In the genomic region with DNA sequence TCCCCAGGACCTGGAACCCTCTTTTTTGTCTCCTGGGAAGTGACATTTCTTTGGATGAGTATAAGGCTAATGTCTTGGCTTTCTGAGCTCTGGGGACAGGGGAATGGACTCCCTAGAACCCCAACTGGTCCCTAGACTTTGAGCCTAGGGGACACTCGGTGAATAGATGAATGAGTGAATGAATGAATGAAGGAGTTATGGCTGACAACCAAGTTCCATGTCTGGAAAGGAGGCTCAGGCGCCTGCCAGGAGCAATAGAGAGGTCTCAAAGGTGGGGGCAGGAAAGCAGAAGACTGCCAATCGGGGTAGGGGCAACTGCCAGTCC, we compare ENCODE assay signal across 8 cellular contexts. TPM values are rescaled to one million over a fixed set of nuclear protein-coding genes. Genes with fewer than 3 reads are reported as not detected.
A peak's percentile ranks its signal among the peaks of the same experiment; 100 is the strongest.
DNase-seq lines count a peak whose midpoint lies in the region; ATAC-seq and TF ChIP-seq lines count a peak whose summit lies in the region.

No MANE protein-coding gene starts in this region.

- H3K36me3 ChIP-seq in H7 (replicated peaks; ENCODE audit: control insufficient read depth, insufficient read depth, low read length) = no peaks in the 10 kb centered on the region
- no peaks in the 10 kb centered on the region for H3K36me3 ChIP-seq in hepatocyte (replicated peaks; ENCODE audit: insufficient read depth, low read depth)
- H3K36me3 ChIP-seq in skeletal muscle tissue (ENCODE audit: control insufficient read depth in 3 of 3, insufficient read depth in 3 of 3, low read length in 3 of 3) = no peaks in the 10 kb centered on the region

- peak overlapping the region in 2 of 3 donors; percentile 68 to 77 for H3K9ac ChIP-seq in skeletal muscle tissue (ENCODE audit: low read depth in 1 of 3, low read length in 3 of 3)

- H3K27ac Mint-ChIP-seq in activated B cell treated with CpG ODN at 0.5 μM for 24 hours = peak overlapping the region; percentile 81

- H2AFZ ChIP-seq in hepatocyte = peak overlapping the region; percentile 56

- H3K27me3 ChIP-seq in H7 (ENCODE audit: control insufficient read depth, insufficient read depth, low read length) = peaks cover 10% of the 10 kb centered on the region
- no peaks in the 10 kb centered on the region for H3K27me3 ChIP-seq in hepatocyte
- peaks cover 0 to 5% (median 2%) of the 10 kb centered on the region in 3 donors for H3K27me3 ChIP-seq in skeletal muscle tissue (ENCODE audit: control insufficient read depth in 3 of 3, insufficient read depth in 3 of 3, low read length in 3 of 3)

- H3K4me1 Mint-ChIP-seq in activated B cell treated with CpG ODN at 0.5 μM for 24 hours = peaks cover 55% of the 10 kb centered on the region

- POLR2A ChIA-PET in activated B cell treated with CpG ODN at 0.5 μM for 24 hours (lab: Charles Lee) = interaction anchor here (1.3 to 1.8 kb wide), 11 partner anchors 10 to 37 kb away, joined by 3 to 18 read pairs (median 8); no protein-coding TSS in a partner anchor

- H4K20me1 ChIP-seq in hepatocyte (ENCODE audit: insufficient read depth, poor library complexity, severe bottlenecking) = peaks cover 4% of the 10 kb centered on the region

- intact Hi-C loops in activated B cell treated with CpG ODN at 0.5 μM for 24 hours (cut with micrococcal nuclease) = loop anchor here (1.0 to 10.0 kb wide), 2 partner anchors 36 to 625 kb away; partner anchors contain the start of genes NT5DC2 and UQCC5

- H3K27me3 Mint-ChIP-seq in activated B cell treated with CpG ODN at 0.5 μM for 24 hours = peaks cover 5% of the 10 kb centered on the region

- H3K79me2 ChIP-seq in hepatocyte = peaks cover 35% of the 10 kb centered on the region

- H3K4me2 ChIP-seq in hepatocyte = peak overlapping the region; percentile 98

- H3K9me3 ChIP-seq in hepatocyte (ENCODE audit: low read depth) = no peaks in the 10 kb centered on the region
- no peaks in the 10 kb centered on the region for H3K9me3 ChIP-seq in skeletal muscle tissue (ENCODE audit: control insufficient read depth in 3 of 3, low read length in 3 of 3)

- 38% methylated on average over 3 of the region's 3 CpGs for WGBS in hepatocyte (ENCODE audit: low lambda C conversion rate, missing lambda C conversion rate)

- peaks cover 11% of the 10 kb centered on the region for H3K36me3 Mint-ChIP-seq in activated B cell treated with CpG ODN at 0.5 μM for 24 hours (ENCODE audit: low read depth)

- TF ChIP-seq POLR2A in erythroblast (IDR thresholded peaks at IDR 0.05; ENCODE audit: low read length) = no peak

- H3K4me1 ChIP-seq in hepatocyte (ENCODE audit: insufficient read depth) = peaks cover 43% of the 10 kb centered on the region
- peaks cover 30 to 49% (median 38%) of the 10 kb centered on the region in 3 donors for H3K4me1 ChIP-seq in skeletal muscle tissue (ENCODE audit: control insufficient read depth in 3 of 3, insufficient read depth in 3 of 3, low read length in 3 of 3)

- H3K4me3 ChIP-seq in H7 (ENCODE audit: insufficient read depth, low read depth, low read length) = peak overlapping the region; percentile 86
- peak overlapping the region; percentile 92 for H3K4me3 ChIP-seq in hepatocyte
- peak overlapping the region; percentile 52 to 78 (median 73) for H3K4me3 ChIP-seq in skeletal muscle tissue (ENCODE audit: low read length in 3 of 3)

- H3K4me3 Mint-ChIP-seq in activated B cell treated with CpG ODN at 0.5 μM for 24 hours = peak overlapping the region; percentile 87

- TF ChIP-seq CTCF in activated B cell treated with CpG ODN at 0.5 μM for 24 hours (IDR thresholded peaks at IDR 0.05) = no peak
- no peak for TF ChIP-seq CTCF in hepatocyte (IDR thresholded peaks at IDR 0.05; ENCODE audit: poor library complexity)

- ATAC-seq in activated B cell treated with CpG ODN at 0.5 μM for 24 hours (ENCODE audit: low read depth) (no peak), GM18909 (IDR thresholded peaks at IDR 0.05; ENCODE audit: poor library complexity, unreplicated experiment) (no peak)

- DNase-seq in H7 (no peak), activated B cell treated with CpG ODN at 0.5 μM for 24 hours (no peak), hepatocyte (ENCODE audit: low spot score) (no peak), erythroblast (lab: John Stamatoyannopoulos, UW) (no peak), NCI-H2107 treated with DMSO at 0.1 percent for 48 hours (lab: John Stamatoyannopoulos, UW; ENCODE audit: unreplicated experiment) (no peak), NCI-H1417 treated with DMSO at 0.1 percent for 48 hours (lab: John Stamatoyannopoulos, UW) (no peak)

- H3K9me3 Mint-ChIP-seq in activated B cell treated with CpG ODN at 0.5 μM for 24 hours = no peaks in the 10 kb centered on the region

- H3K27ac ChIP-seq in hepatocyte (peak overlapping the region; percentile 93), skeletal muscle tissue (ENCODE audit: low read depth, low read length) (peak overlapping the region; percentile 62)

- no peaks in the 10 kb centered on the region for H3K9me2 ChIP-seq in hepatocyte (replicated peaks; ENCODE audit: insufficient read depth)

- CTCF ChIA-PET in activated B cell treated with CpG ODN at 0.5 μM for 24 hours (lab: Charles Lee) = interaction anchor here (0.6 to 4.2 kb wide), 10 partner anchors 10 to 150 kb away, joined by 3 to 30 read pairs (median 4); no protein-coding TSS in a partner anchor

RNA-seq across cellular contexts. Expression of gene PRKCD, which starts 0.7 kb away (rescaled TPM):
- 2.9 and 3.1 TPM in 2 replicates for total RNA-seq in H7 (2014; rRNA removed; shearing (Covaris generic))
- 60.4 and 63.9 TPM in 2 replicates for total RNA-seq in activated B cell treated with CpG ODN at 0.5 μM for 24 hours
- total RNA-seq in hepatocyte = 12.3 and 12.8 TPM in 2 replicates
- polyA plus RNA-seq in hepatocyte = 18.6 and 23.6 TPM in 2 replicates
- total RNA-seq in skeletal muscle tissue = 3.7 TPM

RNA-seq across cellular contexts. Expression of gene RFT1, which starts 30.1 kb away (rescaled TPM):
- 9.5 and 10.4 TPM in 2 replicates for total RNA-seq in H7 (2014; rRNA removed; shearing (Covaris generic))
- 23.6 TPM in 2 replicates for total RNA-seq in activated B cell treated with CpG ODN at 0.5 μM for 24 hours
- 15.9 and 18.5 TPM in 2 replicates for total RNA-seq in hepatocyte
- 23.1 and 32.0 TPM in 2 replicates for polyA plus RNA-seq in hepatocyte
- 8.4 TPM for total RNA-seq in skeletal muscle tissue
